In genomic region chr1:56584910-56585528, GRCh38 we compare ENCODE assay signal across 9 cellular contexts. TPM values are rescaled to one million over a fixed set of nuclear protein-coding genes. Genes with fewer than 3 reads are reported as not detected.
A peak's percentile ranks its signal among the peaks of the same experiment; 100 is the strongest.
DNase-seq lines count a peak whose midpoint lies in the region; ATAC-seq and TF ChIP-seq lines count a peak whose summit lies in the region.
"Had no signal": no experiment of that assay in that cellular context is flagged by ENCODE, and none has a peak within 500 bp of the region (broad histone marks: within the 10 kb centered on the region; RNA-seq: fewer than 3 reads in every experiment).

No MANE protein-coding gene starts in this region.

- no peak overlapping the region for H3K27ac Mint-ChIP-seq in progenitor cell of endocrine pancreas
- H3K27ac Mint-ChIP-seq: CD4-positive, CD25-positive, alpha-beta regulatory T cell had no signal

- H3K4me3 ChIP-seq in foreskin fibroblast (ENCODE audit: low read depth in 1 of 2, low read length in 2 of 2): no peak overlapping the region

- no peak for ATAC-seq in omental fat pad (ENCODE audit: low FRiP score)
- no peak for ATAC-seq in GM21360 (IDR thresholded peaks at IDR 0.05; ENCODE audit: unreplicated experiment)

- peaks cover 3% of the 10 kb centered on the region for H3K4me1 Mint-ChIP-seq in progenitor cell of endocrine pancreas (ENCODE audit: low read depth)

- H3K4me3 Mint-ChIP-seq in progenitor cell of endocrine pancreas (ENCODE audit: low read depth): no peak overlapping the region
- H3K4me3 Mint-ChIP-seq: CD4-positive, CD25-positive, alpha-beta regulatory T cell had no signal

- H3K36me3 Mint-ChIP-seq in progenitor cell of endocrine pancreas (ENCODE audit: insufficient read depth): no peaks in the 10 kb centered on the region
- H3K36me3 Mint-ChIP-seq: CD4-positive, CD25-positive, alpha-beta regulatory T cell had no signal

- DNase-seq in NCI-H187 (lab: John Stamatoyannopoulos, UW): peak; percentile 5 to 25
- no peak for DNase-seq in NCI-H187 treated with DMSO at 0.1 percent for 48 hours (lab: John Stamatoyannopoulos, UW)
- peak; percentile 68 for DNase-seq in M059J (ENCODE audit: low read depth)
- peak; percentile 48 for DNase-seq in SKM-1 treated with dmso at 0.1 percent for 144 hours (lab: John Stamatoyannopoulos, UW; ENCODE audit: unreplicated experiment)
- DNase-seq in foreskin fibroblast: peak; percentile 51 to 83
- no peak for DNase-seq in progenitor cell of endocrine pancreas (ENCODE audit: low spot score, unreplicated experiment)
- no peak for DNase-seq in omental fat pad (ENCODE audit: low spot score)

- peaks cover 3% of the 10 kb centered on the region for H3K27me3 Mint-ChIP-seq in progenitor cell of endocrine pancreas

- H3K9me3 Mint-ChIP-seq in progenitor cell of endocrine pancreas (ENCODE audit: low read depth): peaks cover 4% of the 10 kb centered on the region

- TF ChIP-seq CTCF in foreskin fibroblast (IDR thresholded peaks at IDR 0.05; ENCODE audit: low read depth, low read length) (peak; percentile 73), progenitor cell of endocrine pancreas (IDR thresholded peaks at IDR 0.05; ENCODE audit: unreplicated experiment) (peak; percentile 94), omental fat pad (IDR thresholded peaks at IDR 0.05) (peak in 1 of 3 donors; percentile 16)

RNA-seq across cellular contexts. Expression of gene PLPP3, which starts 5.7 kb away (rescaled TPM):
- total RNA-seq in M059J (2014; rRNA removed; shearing (Covaris generic)): 16.2 and 17.2 TPM in 2 replicates
- 16.1 and 17.4 TPM in 2 replicates for total RNA-seq in progenitor cell of endocrine pancreas
- total RNA-seq in omental fat pad: 100 to 1,000 TPM; 127 to 502 (median 297) TPM
- total RNA-seq: CD4-positive, CD25-positive, alpha-beta regulatory T cell had no signal

Comparison
In these comparisons a context has a peak if more than half of its experiments do, and no peak if none do; other contexts are left out.
1. DNase-seq: peak in NCI-H187 (2 of 2), M059J (single experiment), SKM-1 treated with dmso at 0.1 percent for 144 hours (single experiment) and foreskin fibroblast (2 of 2); none in NCI-H187 treated with DMSO at 0.1 percent for 48 hours (single experiment), progenitor cell of endocrine pancreas (single experiment) and omental fat pad (single experiment).